Comparison of ENCODE assay signal across 9 cellular contexts in the genomic region with DNA sequence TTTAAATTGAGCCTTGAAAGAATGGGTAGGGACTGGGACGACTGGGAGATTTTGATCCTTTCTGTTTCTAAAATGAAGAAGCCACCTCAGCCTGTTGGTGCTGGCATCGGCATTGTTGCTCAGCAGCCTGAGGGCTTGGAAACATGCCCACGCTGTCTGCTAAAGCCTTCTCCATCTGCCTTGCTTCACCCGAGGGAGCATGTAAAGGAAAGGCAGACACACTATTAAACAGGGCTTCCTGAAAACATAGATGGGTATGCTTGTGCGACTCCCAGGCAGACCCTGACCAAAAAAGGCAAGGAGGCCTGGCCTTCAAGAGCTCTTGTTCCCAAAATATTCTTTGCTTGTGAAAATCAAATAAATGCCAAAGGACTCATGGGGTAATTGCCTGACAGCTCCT.
DNase-seq lines count a peak whose midpoint lies in the region; ATAC-seq and TF ChIP-seq lines count a peak whose summit lies in the region.
"Had no signal": no experiment of that assay in that cellular context is flagged by ENCODE, and none has a peak within 500 bp of the region (broad histone marks: within the 10 kb centered on the region; RNA-seq: fewer than 3 reads in every experiment).

No MANE protein-coding gene starts in this region.

- peak; percentile 86 for DNase-seq in M059J (ENCODE audit: low read depth)
- peak; percentile 32 for DNase-seq in amniotic stem cell (lab: John Stamatoyannopoulos, UW)
- peak; percentile 60 for DNase-seq in left ventricle myocardium inferior
- peak; percentile 23 for DNase-seq in thoracic aorta (ENCODE audit: low spot score)
- DNase-seq in stimulated activated effector memory CD8-positive, alpha-beta T cell treated with anti-CD3 and anti-CD28 coated beads, Interleukin-12 subunit alpha, Interleukin-12 subunit beta, amount 100 ng/mL, for 72 hours (ENCODE audit: low spot score in 2 of 2): no peak
- no peak for DNase-seq in NAMALWA (ENCODE audit: low spot score)
- no peak for DNase-seq in COLO668 (lab: John Stamatoyannopoulos, UW; ENCODE audit: unreplicated experiment)
- DNase-seq in activated naive CD4-positive, alpha-beta T cell treated with anti-CD3 and anti-CD28 coated beads for 36 hours: no peak
- DNase-seq: activated CD4-positive, alpha-beta T cell treated with anti-CD3 and anti-CD28 coated beads, Interleukin-2, amount 10 ng/mL, durations not matched to agents 24 days and 14 days had no signal

- H3K9me3 ChIP-seq in left ventricle myocardium inferior (replicated peaks): no peaks in the 10 kb centered on the region
- H3K9me3 ChIP-seq in thoracic aorta: no peaks in the 10 kb centered on the region

- H3K4me3 ChIP-seq in left ventricle myocardium inferior: no peak overlapping the region
- no peak overlapping the region for H3K4me3 ChIP-seq in thoracic aorta

- no peak overlapping the region for H3K4me3 Mint-ChIP-seq in stimulated activated effector memory CD8-positive, alpha-beta T cell treated with anti-CD3 and anti-CD28 coated beads, Interleukin-12 subunit alpha, Interleukin-12 subunit beta, amount 100 ng/mL, for 72 hours
- H3K4me3 Mint-ChIP-seq in activated naive CD4-positive, alpha-beta T cell treated with anti-CD3 and anti-CD28 coated beads for 36 hours: no peak overlapping the region
- H3K4me3 Mint-ChIP-seq: activated CD4-positive, alpha-beta T cell treated with anti-CD3 and anti-CD28 coated beads, Interleukin-2, amount 10 ng/mL, durations not matched to agents 24 days and 14 days had no signal

- CTCF ChIA-PET in activated naive CD4-positive, alpha-beta T cell treated with anti-CD3 and anti-CD28 coated beads for 36 hours (lab: Charles Lee): interaction anchor here (0.6 to 0.7 kb wide), 2 partner anchors 48 to 112 kb away, joined by 6 to 8 read pairs; no protein-coding TSS in a partner anchor

- intact Hi-C loops in left ventricle myocardium inferior (cut with micrococcal nuclease): no loop called here
- intact Hi-C loops in activated naive CD4-positive, alpha-beta T cell treated with anti-CD3 and anti-CD28 coated beads for 36 hours (cut with micrococcal nuclease): no loop called here

- no peaks in the 10 kb centered on the region for H3K27me3 Mint-ChIP-seq in activated naive CD4-positive, alpha-beta T cell treated with anti-CD3 and anti-CD28 coated beads for 36 hours (ENCODE audit: low read depth)
- H3K27me3 Mint-ChIP-seq: activated CD4-positive, alpha-beta T cell treated with anti-CD3 and anti-CD28 coated beads, Interleukin-2, amount 10 ng/mL, durations not matched to agents 24 days and 14 days had no signal

- H3K4me1 Mint-ChIP-seq in stimulated activated effector memory CD8-positive, alpha-beta T cell treated with anti-CD3 and anti-CD28 coated beads, Interleukin-12 subunit alpha, Interleukin-12 subunit beta, amount 100 ng/mL, for 72 hours: peaks cover 6% of the 10 kb centered on the region
- no peaks in the 10 kb centered on the region for H3K4me1 Mint-ChIP-seq in activated naive CD4-positive, alpha-beta T cell treated with anti-CD3 and anti-CD28 coated beads for 36 hours (ENCODE audit: low read depth)
- H3K4me1 Mint-ChIP-seq: activated CD4-positive, alpha-beta T cell treated with anti-CD3 and anti-CD28 coated beads, Interleukin-2, amount 10 ng/mL, durations not matched to agents 24 days and 14 days had no signal

- no peaks in the 10 kb centered on the region for H3K36me3 Mint-ChIP-seq in stimulated activated effector memory CD8-positive, alpha-beta T cell treated with anti-CD3 and anti-CD28 coated beads, Interleukin-12 subunit alpha, Interleukin-12 subunit beta, amount 100 ng/mL, for 72 hours
- H3K36me3 Mint-ChIP-seq in activated naive CD4-positive, alpha-beta T cell treated with anti-CD3 and anti-CD28 coated beads for 36 hours (ENCODE audit: low read depth): no peaks in the 10 kb centered on the region

- ATAC-seq in thoracic aorta (ENCODE audit: insufficient number of reproducible peaks, low FRiP score, low read depth): no peak
- ATAC-seq in stimulated activated effector memory CD8-positive, alpha-beta T cell treated with anti-CD3 and anti-CD28 coated beads, Interleukin-12 subunit alpha, Interleukin-12 subunit beta, amount 100 ng/mL, for 72 hours: no peak

- TF ChIP-seq CTCF in left ventricle myocardium inferior (IDR thresholded peaks at IDR 0.05; ENCODE audit: borderline replicate concordance) (no peak), thoracic aorta (IDR thresholded peaks at IDR 0.05) (no peak)

- H3K27ac ChIP-seq in left ventricle myocardium inferior (replicated peaks): no peak overlapping the region
- peak overlapping the region; percentile 72 to 82 for H3K27ac ChIP-seq in thoracic aorta

- H3K36me3 ChIP-seq in left ventricle myocardium inferior: no peaks in the 10 kb centered on the region
- no peaks in the 10 kb centered on the region for H3K36me3 ChIP-seq in thoracic aorta

- H3K4me1 ChIP-seq in left ventricle myocardium inferior: peaks cover 5% of the 10 kb centered on the region
- peaks cover 19 to 54% of the 10 kb centered on the region in 2 donors for H3K4me1 ChIP-seq in thoracic aorta (ENCODE audit: control insufficient read depth in 1 of 2, low read depth in 2 of 2)

- H3K27me3 ChIP-seq in left ventricle myocardium inferior (ENCODE audit: low read depth) (no peaks in the 10 kb centered on the region), thoracic aorta (replicated peaks; ENCODE audit: insufficient read depth) (no peaks in the 10 kb centered on the region)

- no peak overlapping the region for H3K27ac Mint-ChIP-seq in stimulated activated effector memory CD8-positive, alpha-beta T cell treated with anti-CD3 and anti-CD28 coated beads, Interleukin-12 subunit alpha, Interleukin-12 subunit beta, amount 100 ng/mL, for 72 hours
- no peak overlapping the region for H3K27ac Mint-ChIP-seq in activated naive CD4-positive, alpha-beta T cell treated with anti-CD3 and anti-CD28 coated beads for 36 hours
- H3K27ac Mint-ChIP-seq: activated CD4-positive, alpha-beta T cell treated with anti-CD3 and anti-CD28 coated beads, Interleukin-2, amount 10 ng/mL, durations not matched to agents 24 days and 14 days had no signal

- no peaks in the 10 kb centered on the region for H3K9me3 Mint-ChIP-seq in stimulated activated effector memory CD8-positive, alpha-beta T cell treated with anti-CD3 and anti-CD28 coated beads, Interleukin-12 subunit alpha, Interleukin-12 subunit beta, amount 100 ng/mL, for 72 hours
- no peaks in the 10 kb centered on the region for H3K9me3 Mint-ChIP-seq in activated naive CD4-positive, alpha-beta T cell treated with anti-CD3 and anti-CD28 coated beads for 36 hours
- H3K9me3 Mint-ChIP-seq: activated CD4-positive, alpha-beta T cell treated with anti-CD3 and anti-CD28 coated beads, Interleukin-2, amount 10 ng/mL, durations not matched to agents 24 days and 14 days had no signal

Comparison
In these comparisons a context has a peak if more than half of its experiments do, and no peak if none do; other contexts are left out.
1. DNase-seq: peak in M059J (single experiment), amniotic stem cell (single experiment), left ventricle myocardium inferior (single experiment) and thoracic aorta (single experiment); none in stimulated activated effector memory CD8-positive, alpha-beta T cell treated with anti-CD3 and anti-CD28 coated beads, Interleukin-12 subunit alpha, Interleukin-12 subunit beta, amount 100 ng/mL, for 72 hours (0 of 2), NAMALWA (single experiment), COLO668 (single experiment) and activated naive CD4-positive, alpha-beta T cell treated with anti-CD3 and anti-CD28 coated beads for 36 hours (single experiment).